Comparison of ENCODE assay signal across 12 cellular contexts in the genomic region with DNA sequence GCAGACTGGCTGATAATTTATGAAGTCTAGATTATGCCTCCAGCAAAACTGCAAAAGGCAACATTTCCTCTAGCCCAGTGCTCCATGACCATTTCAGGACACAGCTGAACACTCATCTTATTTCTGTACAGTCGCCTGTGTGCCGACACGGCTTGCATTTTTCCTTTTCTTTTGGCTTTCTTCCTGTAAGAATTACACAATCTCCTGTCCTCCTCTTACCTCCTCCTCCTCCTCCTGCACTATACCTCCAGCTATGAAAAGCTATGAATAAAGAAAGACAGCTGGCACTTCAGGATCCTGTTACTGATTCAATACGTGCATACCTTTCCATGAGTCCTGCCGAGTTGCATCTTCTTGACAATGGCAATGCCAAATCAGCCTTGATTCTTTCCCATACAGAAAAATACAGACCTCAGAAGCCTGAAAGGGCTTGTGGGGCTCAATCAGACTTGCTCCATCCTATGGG. TPM values are rescaled to one million over a fixed set of nuclear protein-coding genes. Genes with fewer than 3 reads are reported as not detected.
DNase-seq lines count a peak whose midpoint lies in the region; ATAC-seq, FAIRE-seq and TF ChIP-seq lines count a peak whose summit lies in the region.
"Had no signal": no experiment of that assay in that cellular context is flagged by ENCODE, and none has a peak within 500 bp of the region (broad histone marks: within the 10 kb centered on the region; RNA-seq: fewer than 3 reads in every experiment).

No MANE protein-coding gene starts in this region.

- CTCF ChIA-PET in A673 (lab: Charles Lee) (no interaction called here), endothelial cell of umbilical vein (lab: Charles Lee) (interaction anchor here (1.1 to 1.4 kb wide), 2 partner anchors 9 to 31 kb away, joined by 3 to 8 read pairs; no protein-coding TSS in a partner anchor)
- CTCF ChIA-PET in CD8-positive, alpha-beta memory T cell (lab: Charles Lee) = no interaction called here

- H3K4me2 ChIP-seq in endothelial cell of umbilical vein (ENCODE audit: insufficient read depth, low read length) = no peak overlapping the region

- intact Hi-C loops in A673 (cut with micrococcal nuclease; ENCODE audit: unreplicated experiment) = no loop called here
- intact Hi-C loops in endothelial cell of umbilical vein (cut with micrococcal nuclease) = no loop called here

- no peak overlapping the region for H3K27ac Mint-ChIP-seq in CD8-positive, alpha-beta memory T cell
- no peak overlapping the region for H3K27ac Mint-ChIP-seq in activated T-cell treated with anti-CD3 and anti-CD28 coated beads, Interleukin-2, amount 50 U/mL, for 72 hours

- H3K27me3 ChIP-seq in A673 (replicated peaks; ENCODE audit: insufficient read depth, low read depth, low read length, poor library complexity) (no peaks in the 10 kb centered on the region), endothelial cell of umbilical vein (ENCODE audit: control insufficient read depth in 2 of 2, insufficient read depth in 2 of 2, low read length in 2 of 2) (peaks cover 4 to 5% of the 10 kb centered on the region in 2 experiments), muscle layer of colon (ENCODE audit: control insufficient read depth in 1 of 2, insufficient read depth in 2 of 2, low read length in 2 of 2) (no peaks in the 10 kb centered on the region)
- H3K27me3 ChIP-seq in CD8-positive, alpha-beta memory T cell (ENCODE audit: insufficient read depth, low read length, poor library complexity, severe bottlenecking) = no peaks in the 10 kb centered on the region

- H3K36me3 ChIP-seq in A673 (ENCODE audit: insufficient read depth, low read length, poor library complexity, severe bottlenecking) (no peaks in the 10 kb centered on the region), endothelial cell of umbilical vein (ENCODE audit: control insufficient read depth in 2 of 2, extremely low read depth in 1 of 2, insufficient read depth in 2 of 2, low read length in 2 of 2) (no peaks in the 10 kb centered on the region), muscle layer of colon (ENCODE audit: insufficient read depth, low read length) (no peaks in the 10 kb centered on the region)
- no peaks in the 10 kb centered on the region for H3K36me3 ChIP-seq in CD8-positive, alpha-beta memory T cell (ENCODE audit: insufficient read depth, low read length)
- H3K36me3 ChIP-seq: MG63 had no signal

- no peak overlapping the region for H3K9ac ChIP-seq in endothelial cell of umbilical vein (replicated peaks; ENCODE audit: extremely low read depth, insufficient read depth, low read length)
- no peak overlapping the region for H3K9ac ChIP-seq in muscle layer of colon (ENCODE audit: low read length)

- dilution Hi-C loops in endothelial cell of umbilical vein (cut with MboI; ENCODE audit: extremely low pct_ligation_motif_present, low sequenced_read_pairs) = no loop called here

- no peak for TF ChIP-seq POLR2A in endothelial cell of umbilical vein (IDR thresholded peaks at IDR 0.05; ENCODE audit: low read depth, low read length)

- POLR2A ChIA-PET in A673 (lab: Charles Lee; ENCODE audit: low non-redundant PET) = no interaction called here
- POLR2A ChIA-PET in endothelial cell of umbilical vein (lab: Charles Lee) = no interaction called here
- POLR2A ChIA-PET in CD8-positive, alpha-beta memory T cell (lab: Charles Lee) = no interaction called here

- no peaks in the 10 kb centered on the region for H3K9me3 ChIP-seq in A673 (ENCODE audit: low read depth, low read length, poor library complexity, severe bottlenecking)
- H3K9me3 ChIP-seq in endothelial cell of umbilical vein (replicated peaks; ENCODE audit: control insufficient read depth, insufficient read depth, low read length) = no peaks in the 10 kb centered on the region
- no peaks in the 10 kb centered on the region for H3K9me3 ChIP-seq in muscle layer of colon (ENCODE audit: low read length)
- no peaks in the 10 kb centered on the region for H3K9me3 ChIP-seq in CD8-positive, alpha-beta memory T cell (ENCODE audit: low read length)

- ATAC-seq in GM18519 (IDR thresholded peaks at IDR 0.05; ENCODE audit: low FRiP score, unreplicated experiment) = no peak
- no peak for ATAC-seq in activated T-cell treated with anti-CD3 and anti-CD28 coated beads, Interleukin-2, amount 50 U/mL, for 72 hours (replicated peaks in 1 of 2)

- no peak overlapping the region for H3K27ac ChIP-seq in A673 (ENCODE audit: low read depth, low read length, poor library complexity, severe bottlenecking)
- no peak overlapping the region for H3K27ac ChIP-seq in endothelial cell of umbilical vein (ENCODE audit: insufficient read depth, low read depth, low read length)
- peak overlapping the region; percentile 84 for H3K27ac ChIP-seq in muscle layer of colon (ENCODE audit: low read depth, low read length)
- no peak overlapping the region for H3K27ac ChIP-seq in CD8-positive, alpha-beta memory T cell (ENCODE audit: low read depth, low read length)

- no peaks in the 10 kb centered on the region for H4K20me1 ChIP-seq in endothelial cell of umbilical vein (replicated peaks; ENCODE audit: control insufficient read depth, extremely low read depth, insufficient read depth, low read length)

- H3K4me1 ChIP-seq in A673 (ENCODE audit: insufficient read depth, low read length, poor library complexity, severe bottlenecking) = peaks cover 4% of the 10 kb centered on the region
- no peaks in the 10 kb centered on the region for H3K4me1 ChIP-seq in endothelial cell of umbilical vein (ENCODE audit: control insufficient read depth, extremely low read depth, insufficient read depth, low read length)
- H3K4me1 ChIP-seq in muscle layer of colon (ENCODE audit: insufficient read depth, low read length) = peaks cover 32% of the 10 kb centered on the region
- no peaks in the 10 kb centered on the region for H3K4me1 ChIP-seq in CD8-positive, alpha-beta memory T cell (ENCODE audit: insufficient read depth, low read length)

- H3K4me3 ChIP-seq in A673 (ENCODE audit: low read depth, low read length, poor library complexity, severe bottlenecking) (no peak overlapping the region), endothelial cell of umbilical vein (replicated peaks in 1 of 3; ENCODE audit: insufficient read depth in 1 of 3, low read depth in 1 of 3, low read length in 3 of 3) (no peak overlapping the region), muscle layer of colon (ENCODE audit: low read depth in 1 of 2, low read length in 2 of 2) (peak overlapping the region in 1 of 2 donors; percentile 14)
- H3K4me3 ChIP-seq in CD8-positive, alpha-beta memory T cell (ENCODE audit: low read length) = no peak overlapping the region
- H3K4me3 ChIP-seq: MG63 had no signal

- H3K27me3 Mint-ChIP-seq in CD8-positive, alpha-beta memory T cell = peaks cover 0 to 5% of the 10 kb centered on the region in 2 donors
- peaks cover 10% of the 10 kb centered on the region for H3K27me3 Mint-ChIP-seq in activated T-cell treated with anti-CD3 and anti-CD28 coated beads, Interleukin-2, amount 50 U/mL, for 72 hours (ENCODE audit: low read depth)

- H3K36me3 Mint-ChIP-seq in CD8-positive, alpha-beta memory T cell = peaks cover 0 to 9% (median 1%) of the 10 kb centered on the region in 3 donors
- H3K36me3 Mint-ChIP-seq in activated T-cell treated with anti-CD3 and anti-CD28 coated beads, Interleukin-2, amount 50 U/mL, for 72 hours (ENCODE audit: insufficient read depth in 2 of 2) = peaks cover 2 to 3% of the 10 kb centered on the region in 2 donors

- BruUV-seq in A673 (replicated peaks; lab: Mats Ljungman, UMichigan) = no TSS peak
- BruUV-seq in endothelial cell of umbilical vein (replicated peaks; lab: Mats Ljungman, UMichigan) = no TSS peak

- peaks cover 0 to 4% (median 0%) of the 10 kb centered on the region in 5 donors for H3K9me3 Mint-ChIP-seq in CD8-positive, alpha-beta memory T cell
- H3K9me3 Mint-ChIP-seq in activated T-cell treated with anti-CD3 and anti-CD28 coated beads, Interleukin-2, amount 50 U/mL, for 72 hours = peaks cover 0 to 3% of the 10 kb centered on the region in 2 donors

- H2AFZ ChIP-seq in endothelial cell of umbilical vein (ENCODE audit: low read depth, low read length) = no peak overlapping the region

- H3K79me2 ChIP-seq in endothelial cell of umbilical vein (ENCODE audit: control insufficient read depth, insufficient read depth, low read length) = no peaks in the 10 kb centered on the region

- peak; percentile 26 for DNase-seq in A673 (ENCODE audit: low spot score)
- peak; percentile 26 for DNase-seq in NCI-H187 treated with DMSO at 0.1 percent for 48 hours (lab: John Stamatoyannopoulos, UW)
- peak; percentile 27 for DNase-seq in endothelial cell of umbilical vein (ENCODE audit: low read depth, low spot score)
- DNase-seq in CD8-positive, alpha-beta memory T cell = no peak
- DNase-seq in GM20000 (ENCODE audit: low spot score) = no peak
- DNase-seq in activated T-cell treated with anti-CD3 and anti-CD28 coated beads, Interleukin-2, amount 50 U/mL, for 72 hours = no peak
- DNase-seq: activated CD4-positive, alpha-beta T cell treated with anti-CD3 and anti-CD28 coated beads for 4 hours; MG63 had no signal

- no peak for TF ChIP-seq CTCF in A673 (conservative IDR thresholded peaks at IDR 0.05; ENCODE audit: low read depth, low read length)
- TF ChIP-seq CTCF in endothelial cell of umbilical vein (IDR thresholded peaks at IDR 0.05; ENCODE audit: extremely low read depth in 1 of 2, insufficient read depth in 1 of 2, low read depth in 1 of 2, low read length in 2 of 2) = no peak
- TF ChIP-seq CTCF in GM20000 (IDR thresholded peaks at IDR 0.05; ENCODE audit: extremely low read depth, missing control alignments) = no peak

- H3K9me1 ChIP-seq in endothelial cell of umbilical vein (replicated peaks; ENCODE audit: control insufficient read depth, extremely low read depth, insufficient read depth, low read length) = no peaks in the 10 kb centered on the region

- no peak overlapping the region for H3K4me3 Mint-ChIP-seq in CD8-positive, alpha-beta memory T cell
- no peak overlapping the region for H3K4me3 Mint-ChIP-seq in activated T-cell treated with anti-CD3 and anti-CD28 coated beads, Interleukin-2, amount 50 U/mL, for 72 hours

- no peak for FAIRE-seq in endothelial cell of umbilical vein (lab: Jason Lieb, UNC)
- FAIRE-seq: frontal cortex, RCC 7860 had no signal

- H3K4me1 Mint-ChIP-seq in CD8-positive, alpha-beta memory T cell = peaks cover 0 to 8% (median 0%) of the 10 kb centered on the region in 3 donors
- no peaks in the 10 kb centered on the region for H3K4me1 Mint-ChIP-seq in activated T-cell treated with anti-CD3 and anti-CD28 coated beads, Interleukin-2, amount 50 U/mL, for 72 hours (ENCODE audit: low read depth)

RNA-seq across cellular contexts. Expression of a gene that starts 32.2 kb away (rescaled TPM):
- total RNA-seq in A673 (2021) (92.3 and 100.0 TPM in 2 replicates), endothelial cell of umbilical vein (17.6 and 20.5 TPM in 2 replicates)
- polyA plus RNA-seq in endothelial cell of umbilical vein = 12.7 and 15.8 TPM in 2 replicates
- 11.8 and 12.3 TPM in 2 replicates for polyA plus RNA-seq in endothelial cell of umbilical vein (2011; cell fraction: cytosol; rRNA removed)
- polyA plus RNA-seq in endothelial cell of umbilical vein (2011; cell fraction: nucleus; rRNA removed) = 26.8 and 40.7 TPM in 2 replicates
- polyA plus RNA-seq in endothelial cell of umbilical vein (2012) = 22.9 and 24.9 TPM in 2 replicates
- 24.2 and 31.0 TPM in 2 replicates for polyA minus RNA-seq in endothelial cell of umbilical vein
- not detected for polyA minus RNA-seq in endothelial cell of umbilical vein (2011; cell fraction: cytosol; rRNA and poly(A)+ RNA removed)
- polyA minus RNA-seq in endothelial cell of umbilical vein (2011; cell fraction: nucleus; rRNA and poly(A)+ RNA removed) = 20.3 and 33.3 TPM in 2 replicates
- total RNA-seq in CD8-positive, alpha-beta memory T cell = 1 to 10 TPM; 9.4 to 9.6 TPM
- polyA plus RNA-seq in CD8-positive, alpha-beta memory T cell = 48.6 TPM
- 1 to 10 TPM; 2.4 to 4.1 TPM for total RNA-seq in activated T-cell treated with anti-CD3 and anti-CD28 coated beads, Interleukin-2, amount 50 U/mL, for 72 hours

Comparison
In these comparisons a context has a peak if more than half of its experiments do, and no peak if none do; other contexts are left out.
1. DNase-seq: peak in A673 (single experiment), NCI-H187 treated with DMSO at 0.1 percent for 48 hours (single experiment) and endothelial cell of umbilical vein (single experiment); none in CD8-positive, alpha-beta memory T cell (0 of 5), GM20000 (single experiment) and activated T-cell treated with anti-CD3 and anti-CD28 coated beads, Interleukin-2, amount 50 U/mL, for 72 hours (0 of 2).